In genomic region chr4:1394554-1395388, GRCh38 we compare ENCODE assay signal across 2 cellular contexts.
TF ChIP-seq lines count a peak whose summit lies in the region.

No MANE protein-coding gene starts in this region.

TF ChIP-seq in K562, 482 proteins besides CTCF, POLR2A, EP300 and RAD21:
- TF ChIP-seq RBFOX2 (IDR thresholded peaks at IDR 0.05; ENCODE audit: low read depth, low read length) (0 out of 2 replicates have a peak, but pooled peaks have one; percentile 8), HNRNPL (IDR thresholded peaks at IDR 0.05; ENCODE audit: low read depth, low read length) (peak; percentile 44; the same call in 1 of the 2 replicates), POLR2G (IDR thresholded peaks at IDR 0.05; ENCODE audit: low read depth, low read length) (0 out of 2 replicates have a peak, but pooled peaks have one; percentile 17)

TF ChIP-seq in HepG2, 621 proteins besides CTCF, POLR2A, EP300 and RAD21:
- TF ChIP-seq HNRNPL (IDR thresholded peaks at IDR 0.05; ENCODE audit: low read depth, low read length) (peak; percentile 98), MNT (IDR thresholded peaks at IDR 0.05) (peak; percentile 29; the same call in 1 of the 2 replicates)
